Comparison of ENCODE assay signal across 1 cellular context in the genomic region with DNA sequence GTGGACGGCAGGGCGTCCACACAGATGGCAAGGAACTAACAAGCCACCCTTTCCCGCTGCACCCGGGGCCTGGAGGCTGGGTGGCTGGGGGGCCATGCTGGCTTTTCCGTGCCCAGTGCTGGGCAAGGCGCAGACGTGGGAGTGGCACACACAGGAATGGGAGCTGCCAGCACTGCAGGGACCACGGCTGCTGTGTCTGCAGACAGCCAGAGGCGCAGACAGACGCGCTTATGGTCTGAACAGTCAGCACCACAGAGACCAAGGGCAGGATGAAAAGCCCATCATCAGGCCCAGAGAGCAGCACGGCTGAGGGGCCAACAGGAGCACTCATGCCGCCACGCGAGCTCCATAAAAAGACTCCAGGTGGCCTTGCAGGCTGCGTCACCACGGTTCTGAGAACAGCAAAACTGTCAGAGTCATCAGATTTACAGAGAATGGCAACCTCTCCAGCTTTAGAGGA.
TF ChIP-seq lines count a peak whose summit lies in the region.

No MANE protein-coding gene starts in this region.

TF ChIP-seq in HEK293, 187 proteins besides CTCF, POLR2A, EP300 and RAD21 (continued from another document):
- TF ChIP-seq, protein P1, sequence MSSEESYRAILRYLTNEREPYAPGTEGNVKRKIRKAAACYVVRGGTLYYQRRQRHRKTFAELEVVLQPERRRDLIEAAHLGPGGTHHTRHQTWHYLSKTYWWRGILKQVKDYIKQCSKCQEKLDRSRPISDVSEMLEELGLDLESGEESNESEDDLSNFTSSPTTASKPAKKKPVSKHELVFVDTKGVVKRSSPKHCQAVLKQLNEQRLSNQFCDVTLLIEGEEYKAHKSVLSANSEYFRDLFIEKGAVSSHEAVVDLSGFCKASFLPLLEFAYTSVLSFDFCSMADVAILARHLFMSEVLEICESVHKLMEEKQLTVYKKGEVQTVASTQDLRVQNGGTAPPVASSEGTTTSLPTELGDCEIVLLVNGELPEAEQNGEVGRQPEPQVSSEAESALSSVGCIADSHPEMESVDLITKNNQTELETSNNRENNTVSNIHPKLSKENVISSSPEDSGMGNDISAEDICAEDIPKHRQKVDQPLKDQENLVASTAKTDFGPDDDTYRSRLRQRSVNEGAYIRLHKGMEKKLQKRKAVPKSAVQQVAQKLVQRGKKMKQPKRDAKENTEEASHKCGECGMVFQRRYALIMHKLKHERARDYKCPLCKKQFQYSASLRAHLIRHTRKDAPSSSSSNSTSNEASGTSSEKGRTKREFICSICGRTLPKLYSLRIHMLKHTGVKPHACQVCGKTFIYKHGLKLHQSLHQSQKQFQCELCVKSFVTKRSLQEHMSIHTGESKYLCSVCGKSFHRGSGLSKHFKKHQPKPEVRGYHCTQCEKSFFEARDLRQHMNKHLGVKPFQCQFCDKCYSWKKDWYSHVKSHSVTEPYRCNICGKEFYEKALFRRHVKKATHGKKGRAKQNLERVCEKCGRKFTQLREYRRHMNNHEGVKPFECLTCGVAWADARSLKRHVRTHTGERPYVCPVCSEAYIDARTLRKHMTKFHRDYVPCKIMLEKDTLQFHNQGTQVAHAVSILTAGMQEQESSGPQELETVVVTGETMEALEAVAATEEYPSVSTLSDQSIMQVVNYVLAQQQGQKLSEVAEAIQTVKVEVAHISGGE (tag by site-specific recombination; conservative IDR thresholded peaks at IDR 0.05; ENCODE audit: low read depth) = no peak
- TF ChIP-seq BCL11A (tag by site-specific recombination; IDR thresholded peaks at IDR 0.05; ENCODE audit: low read depth) (no peak), ZBTB21 (tag by site-specific recombination; IDR thresholded peaks at IDR 0.05) (no peak), ZNF423 (tag by site-specific recombination; IDR thresholded peaks at IDR 0.05) (peak; percentile 57), ZNF37A (tag by site-specific recombination; IDR thresholded peaks at IDR 0.05) (no peak), MZF1 (tag by site-specific recombination; IDR thresholded peaks at IDR 0.05; ENCODE audit: borderline replicate concordance) (no peak), ZNF341 (tag by site-specific recombination; IDR thresholded peaks at IDR 0.05; ENCODE audit: low read depth) (peak; percentile 60), ZIC2 (tag by site-specific recombination; IDR thresholded peaks at IDR 0.05) (peak; percentile 95), ZBTB8A (tag by site-specific recombination; IDR thresholded peaks at IDR 0.05) (peak; percentile 36), ZNF157 (tag by site-specific recombination; IDR thresholded peaks at IDR 0.05) (no peak), GLIS1 (tag by site-specific recombination; IDR thresholded peaks at IDR 0.05) (peak; percentile 86), RBAK (tag by site-specific recombination; IDR thresholded peaks at IDR 0.05) (no peak), YY1 (tag by site-specific recombination; IDR thresholded peaks at IDR 0.05) (no peak), ZNF600 (tag by site-specific recombination; IDR thresholded peaks at IDR 0.05) (peak; percentile 41), IKZF3 (tag by site-specific recombination; IDR thresholded peaks at IDR 0.05) (no peak), ZNF629 (tag by site-specific recombination; IDR thresholded peaks at IDR 0.05) (peak; percentile 69)
- TF ChIP-seq, protein P2, sequence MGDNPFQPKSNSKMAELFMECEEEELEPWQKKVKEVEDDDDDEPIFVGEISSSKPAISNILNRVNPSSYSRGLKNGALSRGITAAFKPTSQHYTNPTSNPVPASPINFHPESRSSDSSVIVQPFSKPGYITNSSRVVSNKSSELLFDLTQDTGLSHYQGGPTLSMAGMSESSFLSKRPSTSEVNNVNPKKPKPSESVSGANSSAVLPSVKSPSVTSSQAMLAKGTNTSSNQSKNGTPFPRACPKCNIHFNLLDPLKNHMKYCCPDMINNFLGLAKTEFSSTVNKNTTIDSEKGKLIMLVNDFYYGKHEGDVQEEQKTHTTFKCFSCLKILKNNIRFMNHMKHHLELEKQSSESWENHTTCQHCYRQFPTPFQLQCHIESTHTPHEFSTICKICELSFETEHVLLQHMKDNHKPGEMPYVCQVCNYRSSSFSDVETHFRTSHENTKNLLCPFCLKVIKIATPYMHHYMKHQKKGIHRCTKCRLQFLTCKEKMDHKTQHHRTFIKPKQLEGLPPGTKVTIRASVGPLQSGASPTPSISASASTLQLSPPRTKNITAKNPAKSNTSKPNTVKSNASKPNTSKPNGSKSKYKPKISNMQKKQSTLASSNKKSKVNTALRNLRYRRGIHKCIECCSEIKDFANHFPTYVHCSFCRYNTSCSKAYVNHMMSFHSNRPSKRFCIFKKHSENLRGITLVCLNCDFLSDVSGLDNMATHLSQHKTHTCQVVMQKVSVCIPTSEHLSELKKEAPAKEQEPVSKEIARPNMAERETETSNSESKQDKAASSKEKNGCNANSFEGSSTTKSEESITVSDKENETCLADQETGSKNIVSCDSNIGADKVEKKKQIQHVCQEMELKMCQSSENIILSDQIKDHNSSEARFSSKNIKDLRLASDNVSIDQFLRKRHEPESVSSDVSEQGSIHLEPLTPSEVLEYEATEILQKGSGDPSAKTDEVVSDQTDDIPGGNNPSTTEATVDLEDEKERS (tag by site-specific recombination; IDR thresholded peaks at IDR 0.05) = no peak
- TF ChIP-seq, protein P3, sequence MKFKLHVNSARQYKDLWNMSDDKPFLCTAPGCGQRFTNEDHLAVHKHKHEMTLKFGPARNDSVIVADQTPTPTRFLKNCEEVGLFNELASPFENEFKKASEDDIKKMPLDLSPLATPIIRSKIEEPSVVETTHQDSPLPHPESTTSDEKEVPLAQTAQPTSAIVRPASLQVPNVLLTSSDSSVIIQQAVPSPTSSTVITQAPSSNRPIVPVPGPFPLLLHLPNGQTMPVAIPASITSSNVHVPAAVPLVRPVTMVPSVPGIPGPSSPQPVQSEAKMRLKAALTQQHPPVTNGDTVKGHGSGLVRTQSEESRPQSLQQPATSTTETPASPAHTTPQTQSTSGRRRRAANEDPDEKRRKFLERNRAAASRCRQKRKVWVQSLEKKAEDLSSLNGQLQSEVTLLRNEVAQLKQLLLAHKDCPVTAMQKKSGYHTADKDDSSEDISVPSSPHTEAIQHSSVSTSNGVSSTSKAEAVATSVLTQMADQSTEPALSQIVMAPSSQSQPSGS (tag by site-specific recombination; IDR thresholded peaks at IDR 0.05; ENCODE audit: low read depth) = no peak
- TF ChIP-seq, protein P4, sequence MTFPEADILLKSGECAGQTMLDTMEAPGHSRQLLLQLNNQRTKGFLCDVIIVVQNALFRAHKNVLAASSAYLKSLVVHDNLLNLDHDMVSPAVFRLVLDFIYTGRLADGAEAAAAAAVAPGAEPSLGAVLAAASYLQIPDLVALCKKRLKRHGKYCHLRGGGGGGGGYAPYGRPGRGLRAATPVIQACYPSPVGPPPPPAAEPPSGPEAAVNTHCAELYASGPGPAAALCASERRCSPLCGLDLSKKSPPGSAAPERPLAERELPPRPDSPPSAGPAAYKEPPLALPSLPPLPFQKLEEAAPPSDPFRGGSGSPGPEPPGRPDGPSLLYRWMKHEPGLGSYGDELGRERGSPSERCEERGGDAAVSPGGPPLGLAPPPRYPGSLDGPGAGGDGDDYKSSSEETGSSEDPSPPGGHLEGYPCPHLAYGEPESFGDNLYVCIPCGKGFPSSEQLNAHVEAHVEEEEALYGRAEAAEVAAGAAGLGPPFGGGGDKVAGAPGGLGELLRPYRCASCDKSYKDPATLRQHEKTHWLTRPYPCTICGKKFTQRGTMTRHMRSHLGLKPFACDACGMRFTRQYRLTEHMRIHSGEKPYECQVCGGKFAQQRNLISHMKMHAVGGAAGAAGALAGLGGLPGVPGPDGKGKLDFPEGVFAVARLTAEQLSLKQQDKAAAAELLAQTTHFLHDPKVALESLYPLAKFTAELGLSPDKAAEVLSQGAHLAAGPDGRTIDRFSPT (tag by site-specific recombination; IDR thresholded peaks at IDR 0.05) = 0 out of 2 replicates have a peak, but pooled peaks have one; percentile 31
- TF ChIP-seq, protein P5, sequence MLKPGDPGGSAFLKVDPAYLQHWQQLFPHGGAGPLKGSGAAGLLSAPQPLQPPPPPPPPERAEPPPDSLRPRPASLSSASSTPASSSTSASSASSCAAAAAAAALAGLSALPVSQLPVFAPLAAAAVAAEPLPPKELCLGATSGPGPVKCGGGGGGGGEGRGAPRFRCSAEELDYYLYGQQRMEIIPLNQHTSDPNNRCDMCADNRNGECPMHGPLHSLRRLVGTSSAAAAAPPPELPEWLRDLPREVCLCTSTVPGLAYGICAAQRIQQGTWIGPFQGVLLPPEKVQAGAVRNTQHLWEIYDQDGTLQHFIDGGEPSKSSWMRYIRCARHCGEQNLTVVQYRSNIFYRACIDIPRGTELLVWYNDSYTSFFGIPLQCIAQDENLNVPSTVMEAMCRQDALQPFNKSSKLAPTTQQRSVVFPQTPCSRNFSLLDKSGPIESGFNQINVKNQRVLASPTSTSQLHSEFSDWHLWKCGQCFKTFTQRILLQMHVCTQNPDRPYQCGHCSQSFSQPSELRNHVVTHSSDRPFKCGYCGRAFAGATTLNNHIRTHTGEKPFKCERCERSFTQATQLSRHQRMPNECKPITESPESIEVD (tag by site-specific recombination; IDR thresholded peaks at IDR 0.05) = no peak; the same call in 1 of the 2 replicates
